8 cellular contexts compared by ENCODE assay signal in genomic region chr7:100584677-100585510, GRCh38. TPM values are rescaled to one million over a fixed set of nuclear protein-coding genes. Genes with fewer than 3 reads are reported as not detected.
DNase-seq lines count a peak whose midpoint lies in the region; ATAC-seq and TF ChIP-seq lines count a peak whose summit lies in the region.

No MANE protein-coding gene starts in this region.

- no peak for TF ChIP-seq EP300 in sigmoid colon (IDR thresholded peaks at IDR 0.05)

- H3K27ac ChIP-seq in iPS DF 6.9 (ENCODE audit: low read length) (no peak overlapping the region), sigmoid colon (peak overlapping the region; percentile 89 to 96 (median 92))

- intact Hi-C loops in sigmoid colon (cut with DNase I): loop anchor here (10.0 kb wide), 1 partner anchor 270 kb away; the partner anchor contains the start of gene SLC12A9

- H3K36me3 ChIP-seq in Loucy (ENCODE audit: insufficient read depth, low read length): peaks cover 23% of the 10 kb centered on the region; the same call in 1 of the 2 replicates
- H3K36me3 ChIP-seq in iPS DF 6.9 (ENCODE audit: control insufficient read depth, insufficient read depth, low read length): peaks cover 13% of the 10 kb centered on the region
- peaks cover 17 to 32% (median 23%) of the 10 kb centered on the region in 4 donors for H3K36me3 ChIP-seq in sigmoid colon

- DNase-seq in DMS79 (lab: John Stamatoyannopoulos, UW) (peak; percentile 48), amniotic stem cell (lab: John Stamatoyannopoulos, UW) (peak; percentile 51), iPS DF 6.9 (ENCODE audit: low read depth, low spot score) (no peak), sigmoid colon (peak; percentile 77), nucleus accumbens (lab: John Stamatoyannopoulos, UW) (no peak), T-helper 9 cell (no peak)

- WGBS in iPS DF 6.9 (ENCODE audit: insufficient coverage, insufficient read length): no CpG with 5 or more reads among the region's 20 CpGs
- WGBS in sigmoid colon, 2 donors: 3% methylated on average over 20 of the region's 20 CpGs

- no peak for TF ChIP-seq CTCF in Loucy (conservative IDR thresholded peaks at IDR 0.05; ENCODE audit: low read length)
- TF ChIP-seq CTCF in sigmoid colon (IDR thresholded peaks at IDR 0.05): no peak

- H3K9me2 ChIP-seq in Loucy (replicated peaks; ENCODE audit: low read depth, low read length): no peaks in the 10 kb centered on the region

- peak overlapping the region; percentile 99 for H3K4me2 ChIP-seq in Loucy (ENCODE audit: low read depth, low read length, poor library complexity, severe bottlenecking)

- ATAC-seq in HG03460 (IDR thresholded peaks at IDR 0.05; ENCODE audit: unreplicated experiment): no peak

- no peaks in the 10 kb centered on the region for H3K27me3 ChIP-seq in Loucy (ENCODE audit: insufficient read depth, low read length, poor library complexity, severe bottlenecking)
- H3K27me3 ChIP-seq in iPS DF 6.9 (ENCODE audit: control insufficient read depth, insufficient read depth, low read length): no peaks in the 10 kb centered on the region
- no peaks in the 10 kb centered on the region for H3K27me3 ChIP-seq in sigmoid colon

- peak overlapping the region; percentile 96 for H3K9ac ChIP-seq in Loucy (ENCODE audit: low read depth, low read length, poor library complexity, severe bottlenecking)

- H2AFZ ChIP-seq in Loucy (ENCODE audit: low read length): no peak overlapping the region

- no peak for TF ChIP-seq POLR2A in sigmoid colon (IDR thresholded peaks at IDR 0.05)

- H4K20me1 ChIP-seq in Loucy (ENCODE audit: insufficient read depth, low read length, poor library complexity, severe bottlenecking): peaks cover 45% of the 10 kb centered on the region

- H3K4me1 ChIP-seq in Loucy (ENCODE audit: insufficient read depth, low read length, poor library complexity, severe bottlenecking) (peaks cover 19% of the 10 kb centered on the region), iPS DF 6.9 (ENCODE audit: control insufficient read depth, insufficient read depth, low read length) (peaks cover 12% of the 10 kb centered on the region), sigmoid colon (peaks cover 0 to 44% (median 35%) of the 10 kb centered on the region in 4 donors)

- H3K79me2 ChIP-seq in Loucy (ENCODE audit: insufficient read depth, low read length): peaks cover 58% of the 10 kb centered on the region

- H3F3A ChIP-seq in Loucy (ENCODE audit: low read depth): peaks cover 8% of the 10 kb centered on the region; the same call in 1 of the 2 replicates

- peak overlapping the region; percentile 97 for H3K4me3 ChIP-seq in Loucy (ENCODE audit: low read length, poor library complexity, severe bottlenecking)
- H3K4me3 ChIP-seq in iPS DF 6.9 (ENCODE audit: low read length): peak overlapping the region; percentile 73; the same call in 1 of the 2 replicates
- H3K4me3 ChIP-seq in sigmoid colon: peak overlapping the region; percentile 90 to 99 (median 94)

- no peaks in the 10 kb centered on the region for H3K9me3 ChIP-seq in Loucy (ENCODE audit: insufficient read depth, low read depth, low read length)
- H3K9me3 ChIP-seq in iPS DF 6.9 (ENCODE audit: control insufficient read depth, insufficient read depth, low read length): no peaks in the 10 kb centered on the region
- no peaks in the 10 kb centered on the region for H3K9me3 ChIP-seq in sigmoid colon

RNA-seq across cellular contexts. Expression of gene LRCH4, which starts 1.0 kb away (rescaled TPM):
- total RNA-seq in sigmoid colon: 10 to 100 TPM; 28.9 to 74.5 (median 42.9) TPM
- 10 to 100 TPM; 28.2 to 92.3 (median 40.7) TPM for polyA plus RNA-seq in sigmoid colon

RNA-seq across cellular contexts. Expression of gene FBXO24, which starts 1.2 kb away (rescaled TPM):
- total RNA-seq in sigmoid colon: 1 to 10 TPM in 1 of 4 donors, under 1 TPM in 2, not detected in 1; 0.27 to 2.8 (median 0.71) TPM
- polyA plus RNA-seq in sigmoid colon: 1 to 10 TPM in 1 of 3 donors, under 1 TPM in 2; 0.46 to 1.2 (median 0.95) TPM

RNA-seq across cellular contexts. Expression of gene SAP25, which starts 11.2 kb away (rescaled TPM):
- total RNA-seq in sigmoid colon: 1 to 10 TPM in 2 of 4 donors, under 1 TPM in 1, not detected in 1; 0.71 to 2.5 (median 1.9) TPM
- polyA plus RNA-seq in sigmoid colon: 1 to 10 TPM in 1 of 3 donors, not detected in 2; 7.2 TPM

RNA-seq across cellular contexts. Expression of gene PCOLCE, which starts 17.3 kb away (rescaled TPM):
- total RNA-seq in sigmoid colon: 10 to 100 TPM; 14.3 to 76.4 (median 21.4) TPM
- polyA plus RNA-seq in sigmoid colon: 10 to 100 TPM in 2 of 3 donors, 1 to 10 TPM in 1; 2.3 to 36.7 (median 10.8) TPM

RNA-seq across cellular contexts. Expression of gene MOSPD3, which starts 27.4 kb away (rescaled TPM):
- 10 to 100 TPM in 3 of 4 donors, 1 to 10 TPM in 1; 8.0 to 16.4 (median 12.0) TPM for total RNA-seq in sigmoid colon
- 10 to 100 TPM; 18.0 to 19.2 (median 18.7) TPM for polyA plus RNA-seq in sigmoid colon

Comparison
In these comparisons a context has a peak if more than half of its experiments do, and no peak if none do; other contexts are left out.
1. DNase-seq: peak in DMS79 (single experiment), amniotic stem cell (single experiment) and sigmoid colon (single experiment); none in iPS DF 6.9 (single experiment), nucleus accumbens (0 of 56) and T-helper 9 cell (single experiment).
2. Peak in every context shown above with its lines, with median percentiles within 50 percentile points of each other: H3K4me3 ChIP-seq.